8 cellular contexts compared by ENCODE assay signal in the genomic region with DNA sequence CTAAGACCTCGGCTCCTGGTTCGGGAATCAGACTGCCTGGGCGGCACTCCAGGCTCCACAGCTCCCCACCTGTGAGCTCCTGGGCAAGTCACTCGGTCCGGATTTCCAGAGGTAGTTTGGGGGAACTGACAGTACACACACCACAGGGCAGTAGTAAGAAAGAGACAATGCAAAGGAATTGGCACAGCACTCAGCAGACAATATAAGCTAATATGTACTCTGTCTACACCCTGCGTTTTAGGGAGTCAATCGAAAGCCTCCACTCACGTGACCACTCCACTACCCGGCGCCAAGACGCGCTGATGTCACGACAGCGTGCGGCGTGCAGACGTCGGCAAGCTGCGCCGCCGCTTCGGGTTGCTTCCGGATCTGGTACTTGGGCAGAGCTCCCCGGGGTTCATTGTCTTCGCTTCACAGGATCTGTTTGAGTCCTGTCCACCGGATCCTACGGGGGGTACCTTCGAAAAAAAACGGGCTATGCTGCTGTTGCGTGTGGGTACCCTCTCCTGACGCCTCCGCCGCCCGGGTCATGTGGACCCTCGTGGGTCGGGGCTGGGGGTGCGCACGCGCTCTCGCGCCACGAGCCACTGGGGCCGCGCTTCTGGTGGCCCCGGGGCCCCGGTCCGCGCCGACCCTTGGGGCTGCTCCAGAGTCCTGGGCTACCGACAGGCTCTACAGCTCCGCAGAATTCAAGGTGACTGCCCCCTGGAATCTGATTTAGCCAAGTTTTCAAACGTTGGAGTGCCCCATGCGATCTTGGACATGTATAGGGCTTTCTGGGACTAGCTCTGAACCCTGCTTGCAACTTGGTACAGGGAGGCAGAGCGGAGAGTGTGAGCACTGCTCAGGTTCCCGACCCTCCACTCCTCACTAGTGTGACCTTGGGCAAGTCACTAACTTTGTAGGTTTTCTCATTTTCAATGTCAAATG. TPM values are rescaled to one million over a fixed set of nuclear protein-coding genes. Genes with fewer than 3 reads are reported as not detected.
DNase-seq lines count a peak whose midpoint lies in the region; ATAC-seq and TF ChIP-seq lines count a peak whose summit lies in the region.

A gene with protein sequence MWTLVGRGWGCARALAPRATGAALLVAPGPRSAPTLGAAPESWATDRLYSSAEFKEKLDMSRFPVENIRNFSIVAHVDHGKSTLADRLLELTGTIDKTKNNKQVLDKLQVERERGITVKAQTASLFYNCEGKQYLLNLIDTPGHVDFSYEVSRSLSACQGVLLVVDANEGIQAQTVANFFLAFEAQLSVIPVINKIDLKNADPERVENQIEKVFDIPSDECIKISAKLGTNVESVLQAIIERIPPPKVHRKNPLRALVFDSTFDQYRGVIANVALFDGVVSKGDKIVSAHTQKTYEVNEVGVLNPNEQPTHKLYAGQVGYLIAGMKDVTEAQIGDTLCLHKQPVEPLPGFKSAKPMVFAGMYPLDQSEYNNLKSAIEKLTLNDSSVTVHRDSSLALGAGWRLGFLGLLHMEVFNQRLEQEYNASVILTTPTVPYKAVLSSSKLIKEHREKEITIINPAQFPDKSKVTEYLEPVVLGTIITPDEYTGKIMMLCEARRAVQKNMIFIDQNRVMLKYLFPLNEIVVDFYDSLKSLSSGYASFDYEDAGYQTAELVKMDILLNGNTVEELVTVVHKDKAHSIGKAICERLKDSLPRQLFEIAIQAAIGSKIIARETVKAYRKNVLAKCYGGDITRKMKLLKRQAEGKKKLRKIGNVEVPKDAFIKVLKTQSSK (plus strand): TSS at position 327 of the 930 bp plus-strand sequence. CDS start 203 bp downstream, at position 530.

- peak within 1 kb of the TSS; percentile 97 for H3K4me2 ChIP-seq in PC-9

- TF ChIP-seq CTCF in PC-9 (conservative IDR thresholded peaks at IDR 0.05) (no peak), epithelial cell of proximal tubule (conservative IDR thresholded peaks at IDR 0.05; ENCODE audit: low read depth, low read length) (peak; percentile 12)

- H3K4me1 ChIP-seq in PC-9 (replicated peaks; ENCODE audit: insufficient read depth): peaks cover 18% of the 10 kb centered on the region; the same call in 1 of the 2 replicates

- DNase-seq in DMS153 (lab: John Stamatoyannopoulos, UW) (peak; percentile 48), PC-9 (peak; percentile 78 to 79), epithelial cell of proximal tubule (ENCODE audit: low read depth) (peak; percentile 48), mucosa of gallbladder (ENCODE audit: low spot score) (peak; percentile 92)
- DNase-seq in Jurkat, Clone E6-1 (ENCODE audit: low read depth, low spot score): peak; percentile 86
- DNase-seq in activated T-cell treated with anti-CD3 and anti-CD28 coated beads, Interleukin-2, amount 50 U/mL, for 1 hour: peak; percentile 87
- DNase-seq in stimulated activated CD8-positive, alpha-beta memory T cell treated with anti-CD3 and anti-CD28 coated beads, Interleukin-4, amount 100 ng/mL, for 4 hours (ENCODE audit: low read depth in 2 of 2, low spot score in 1 of 2): peak; percentile 74 to 80

- POLR2A ChIA-PET in PC-9 (lab: Charles Lee; ENCODE audit: unreplicated experiment): interaction anchor here (0.6 to 0.7 kb wide), 3 partner anchors 10 to 985 kb away, joined by 4 to 7 read pairs (median 5); no protein-coding TSS in a partner anchor

- peak; percentile 95 for ATAC-seq in GM21619 (IDR thresholded peaks at IDR 0.05; ENCODE audit: unreplicated experiment)

- H3K9me2 ChIP-seq in PC-9 (ENCODE audit: insufficient read depth): no peaks in the 10 kb centered on the region

- peak within 1 kb of the TSS; percentile 77 for H3K4me3 ChIP-seq in Jurkat, Clone E6-1 (ENCODE audit: low read length)
- H3K4me3 ChIP-seq in PC-9: peak within 1 kb of the TSS; percentile 97
- H3K4me3 ChIP-seq in epithelial cell of proximal tubule (ENCODE audit: low read depth, low read length): peak within 1 kb of the TSS; percentile 92

- peaks cover 5% of the 10 kb centered on the region; the same call in 1 of the 2 replicates for H3F3A ChIP-seq in PC-9 (ENCODE audit: insufficient read depth, low read depth)

- H3K79me2 ChIP-seq in PC-9 (ENCODE audit: low read depth): peaks cover 35% of the 10 kb centered on the region

- no peaks in the 10 kb centered on the region for H3K27me3 ChIP-seq in PC-9 (ENCODE audit: insufficient read depth, low read depth)

- peak within 1 kb of the TSS; percentile 59 for H3K27ac ChIP-seq in PC-9

- 0 out of 2 replicates have a peak, but pooled peaks cover 4% of the 10 kb centered on the region for H4K20me1 ChIP-seq in PC-9 (ENCODE audit: insufficient read depth)

- no peaks in the 10 kb centered on the region for H3K9me3 ChIP-seq in PC-9 (ENCODE audit: insufficient read depth, low read depth)

- intact Hi-C loops in PC-9 (cut with micrococcal nuclease; ENCODE audit: unreplicated experiment): no loop called here

- CTCF ChIA-PET in PC-9 (lab: Charles Lee): no interaction called here

- H3K36me3 ChIP-seq in PC-9 (ENCODE audit: low read depth): 0 out of 2 replicates have a peak, but pooled peaks cover 3% of the 10 kb centered on the region

- BruUV-seq in PC-9 (replicated peaks; lab: Mats Ljungman, UMichigan): TSS peak; percentile 79

- peak within 1 kb of the TSS; percentile 100 for H2AFZ ChIP-seq in PC-9

RNA-seq across cellular contexts. Expression of the gene that starts here (rescaled TPM):
- 27.4 TPM for polyA plus RNA-seq in Jurkat, Clone E6-1 (2012; ENCODE audit: insufficient read depth, insufficient read length)
- 16.0 and 18.6 TPM in 2 replicates for total RNA-seq in PC-9 (2021)
- total RNA-seq in epithelial cell of proximal tubule: 15.3 and 17.5 TPM in 2 replicates
- 16.0 TPM for total RNA-seq in mucosa of gallbladder

Comparison
In these comparisons a context has a peak if more than half of its experiments do, and no peak if none do; other contexts are left out.
1. Peak in every context shown above with its lines: DNase-seq, ATAC-seq, H3K4me3 ChIP-seq and H3K27ac ChIP-seq.